Comparison of ENCODE assay signal across 18 cellular contexts in the genomic region with DNA sequence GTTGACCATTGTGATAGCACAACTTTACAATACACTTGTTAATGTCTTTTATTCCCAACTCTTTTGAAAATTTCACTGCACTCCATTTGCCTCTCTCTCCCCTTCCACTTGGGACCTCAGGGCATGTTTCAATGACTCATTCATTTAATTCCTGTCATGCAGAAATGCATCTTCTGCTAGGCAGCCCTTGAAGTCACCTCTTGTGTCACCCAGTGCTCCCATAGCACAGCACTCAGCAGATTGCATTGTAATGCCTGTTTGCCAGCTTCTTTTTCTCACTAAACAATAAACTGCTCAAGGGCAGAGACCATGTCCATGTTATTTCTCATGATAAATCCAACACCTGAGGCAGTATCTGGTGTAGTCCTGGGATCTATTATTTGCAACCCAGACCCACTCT.
A peak's percentile ranks its signal among the peaks of the same experiment; 100 is the strongest.
DNase-seq lines count a peak whose midpoint lies in the region; ATAC-seq, FAIRE-seq and TF ChIP-seq lines count a peak whose summit lies in the region.
"Had no signal": no experiment of that assay in that cellular context is flagged by ENCODE, and none has a peak within 500 bp of the region (broad histone marks: within the 10 kb centered on the region; RNA-seq: fewer than 3 reads in every experiment).

No MANE protein-coding gene starts in this region.

- H4K20me1 ChIP-seq in PC-9 (ENCODE audit: insufficient read depth) = no peaks in the 10 kb centered on the region

- POLR2A ChIA-PET in A549 (lab: Yijun Ruan, JAX) (no interaction called here), PC-9 (lab: Charles Lee; ENCODE audit: unreplicated experiment) (interaction anchor here (0.7 kb wide), 2 partner anchors 169 to 173 kb away, joined by 3 read pairs; no protein-coding TSS in a partner anchor)

- H3F3A ChIP-seq in PC-9 (ENCODE audit: insufficient read depth, low read depth) = peaks cover 12% of the 10 kb centered on the region

- BruUV-seq in PC-9 (replicated peaks; lab: Mats Ljungman, UMichigan) = no TSS peak

- H3K4me3 ChIP-seq in A549 = no peak overlapping the region
- H3K4me3 ChIP-seq in PC-9 = no peak overlapping the region
- H3K4me3 ChIP-seq: body of pancreas, ovary, smooth muscle cell had no signal

- CTCF ChIA-PET in A549 (lab: Yijun Ruan, JAX) = no interaction called here
- CTCF ChIA-PET in PC-9 (lab: Charles Lee) = no interaction called here

- intact Hi-C loops in PC-9 (cut with micrococcal nuclease; ENCODE audit: unreplicated experiment) = loop anchor here (1.0 kb wide), 1 partner anchor 66 kb away; no protein-coding TSS in a partner anchor

- TF ChIP-seq POLR2A in A549 (IDR thresholded peaks at IDR 0.05; ENCODE audit: low read length) = no peak
- TF ChIP-seq POLR2A in GM18505 (IDR thresholded peaks at IDR 0.05; ENCODE audit: borderline replicate concordance, extremely low read depth, insufficient read depth, insufficient read length) = no peak

- H3K36me3 ChIP-seq in PC-9 (ENCODE audit: low read depth) = no peaks in the 10 kb centered on the region
- H3K36me3 ChIP-seq: ovary had no signal

- no peaks in the 10 kb centered on the region for H3K79me2 ChIP-seq in PC-9 (ENCODE audit: low read depth)

- no peak for TF ChIP-seq EP300 in A549 (IDR thresholded peaks at IDR 0.05)

- 0 out of 3 replicates have a peak overlapping the region, but pooled peaks have one; percentile 1 for H3K4me2 ChIP-seq in A549
- peak overlapping the region; percentile 50 for H3K4me2 ChIP-seq in PC-9
- H3K4me2 ChIP-seq: smooth muscle cell had no signal

- 0 out of 6 replicates have a peak, but pooled peaks have one; percentile 20 to 24 for ATAC-seq in A549
- ATAC-seq in GM21737 (IDR thresholded peaks at IDR 0.05; ENCODE audit: unreplicated experiment) = no peak
- ATAC-seq in GM18520 (IDR thresholded peaks at IDR 0.05; ENCODE audit: unreplicated experiment) = no peak
- no peak for ATAC-seq in GM18505 (IDR thresholded peaks at IDR 0.05; ENCODE audit: unreplicated experiment)
- ATAC-seq: activated CD4-positive, alpha-beta T cell treated with anti-CD3 and anti-CD28 coated beads for 36 hours; body of pancreas; left cardiac atrium had no signal

- H3K9me2 ChIP-seq in PC-9 (ENCODE audit: insufficient read depth) = no peaks in the 10 kb centered on the region

- no peaks in the 10 kb centered on the region for H3K27me3 ChIP-seq in PC-9 (ENCODE audit: insufficient read depth, low read depth)
- H3K27me3 ChIP-seq: body of pancreas, ovary had no signal

- H3K9me3 ChIP-seq in A549 (no peaks in the 10 kb centered on the region), PC-9 (ENCODE audit: insufficient read depth, low read depth) (no peaks in the 10 kb centered on the region)
- H3K9me3 ChIP-seq: body of pancreas, ovary had no signal

- no peak for TF ChIP-seq CTCF in A549 (IDR thresholded peaks at IDR 0.05)
- TF ChIP-seq CTCF in PC-9 (conservative IDR thresholded peaks at IDR 0.05) = no peak

- peak overlapping the region in 1 of 2 experiments; percentile 40; a peak in 2 of 6 replicates for H3K27ac ChIP-seq in A549
- H3K27ac ChIP-seq in PC-9 = peak overlapping the region; percentile 62
- H3K27ac ChIP-seq: body of pancreas, ovary had no signal

- peaks cover 17% of the 10 kb centered on the region for H3K4me1 ChIP-seq in A549
- H3K4me1 ChIP-seq in PC-9 (replicated peaks; ENCODE audit: insufficient read depth) = peaks cover 20% of the 10 kb centered on the region

- H2AFZ ChIP-seq in PC-9 = no peak overlapping the region

- no peak for TF ChIP-seq RAD21 in A549 (conservative IDR thresholded peaks at IDR 0.05 in 1 of 2, IDR thresholded peaks at IDR 0.05 in 1 of 2)

- no peak for FAIRE-seq in A549 (lab: Jason Lieb, UNC)

- DNase-seq in A549 (ENCODE audit: low read depth in 1 of 2, low spot score in 1 of 2) (peak in 1 of 2 experiments; percentile 26), ELF-1 (ENCODE audit: low read depth, low spot score) (peak; percentile 84), PC-9 (peak; percentile 76 to 98), foreskin melanocyte (peak; percentile 72), UCSD-AML1 (lab: John Stamatoyannopoulos, UW; ENCODE audit: unreplicated experiment) (no peak)
- DNase-seq: activated CD4-positive, alpha-beta T cell treated with anti-CD3 and anti-CD28 coated beads for 36 hours; activated naive CD4-positive, alpha-beta T cell treated with Interleukin-2 at 50 U/mL for 16 hours; body of pancreas; Calu3; left cardiac atrium; MV-4-11; NCI-H2081 treated with DMSO at 0.1 percent for 48 hours; ovary; stimulated activated naive CD4-positive, alpha-beta T cell had no signal

TF ChIP-seq in A549, 52 proteins besides CTCF, POLR2A, EP300 and RAD21:
- TF ChIP-seq MAZ (IDR thresholded peaks at IDR 0.05; ENCODE audit: borderline replicate concordance, low read depth, low read length) = no peak
- no peak for TF ChIP-seq CEBPB (IDR thresholded peaks at IDR 0.05)
- TF ChIP-seq BCL3 (IDR thresholded peaks at IDR 0.05) = no peak
- TF ChIP-seq ATOH8 (CRISPR knock-in tag; IDR thresholded peaks at IDR 0.05; ENCODE audit: low read depth) = no peak
- TF ChIP-seq FOSL2 (IDR thresholded peaks at IDR 0.05) = no peak
- peak; percentile 59; the same call in 1 of the 2 replicates for TF ChIP-seq FOSL2 (CRISPR knock-in tag; IDR thresholded peaks at IDR 0.05)

Comparison
In these comparisons a context has a peak if more than half of its experiments do, and no peak if none do; other contexts are left out.
1. ATAC-seq: peak in A549 (2 of 2); none in GM21737 (single experiment), GM18520 (single experiment) and GM18505 (single experiment).